8 cellular contexts compared by ENCODE assay signal in the genomic region with DNA sequence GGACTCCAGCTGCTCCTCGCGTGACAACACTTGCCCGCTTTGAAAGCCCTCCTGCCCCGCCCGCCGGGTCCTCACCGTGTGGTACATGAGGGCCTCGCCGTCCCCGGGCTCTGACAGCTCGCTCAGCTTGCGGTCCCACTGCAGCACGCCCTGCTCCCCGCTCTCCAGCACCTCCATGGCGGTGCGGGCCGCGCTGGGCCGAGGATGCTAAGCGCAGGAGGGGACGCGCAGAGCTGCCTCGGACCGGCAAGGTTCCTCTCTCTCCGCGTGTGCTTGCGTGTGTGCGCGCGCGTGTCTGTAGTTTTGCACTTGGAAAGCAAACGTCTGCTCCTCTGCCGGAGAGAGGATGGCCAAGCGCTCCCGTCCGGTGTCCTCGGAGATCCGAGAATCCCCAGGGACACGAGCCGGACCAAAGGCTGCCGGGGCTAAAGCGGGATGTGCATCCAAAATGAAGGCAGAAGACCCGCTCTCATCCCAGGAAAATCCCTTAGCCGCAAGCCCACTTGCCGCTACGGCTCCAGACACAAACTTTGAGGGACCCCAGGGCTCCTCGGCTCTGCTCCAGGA. TPM values are rescaled to one million over a fixed set of nuclear protein-coding genes. Genes with fewer than 3 reads are reported as not detected.
DNase-seq lines count a peak whose midpoint lies in the region; ATAC-seq and FAIRE-seq lines count a peak whose summit lies in the region.

A gene with protein sequence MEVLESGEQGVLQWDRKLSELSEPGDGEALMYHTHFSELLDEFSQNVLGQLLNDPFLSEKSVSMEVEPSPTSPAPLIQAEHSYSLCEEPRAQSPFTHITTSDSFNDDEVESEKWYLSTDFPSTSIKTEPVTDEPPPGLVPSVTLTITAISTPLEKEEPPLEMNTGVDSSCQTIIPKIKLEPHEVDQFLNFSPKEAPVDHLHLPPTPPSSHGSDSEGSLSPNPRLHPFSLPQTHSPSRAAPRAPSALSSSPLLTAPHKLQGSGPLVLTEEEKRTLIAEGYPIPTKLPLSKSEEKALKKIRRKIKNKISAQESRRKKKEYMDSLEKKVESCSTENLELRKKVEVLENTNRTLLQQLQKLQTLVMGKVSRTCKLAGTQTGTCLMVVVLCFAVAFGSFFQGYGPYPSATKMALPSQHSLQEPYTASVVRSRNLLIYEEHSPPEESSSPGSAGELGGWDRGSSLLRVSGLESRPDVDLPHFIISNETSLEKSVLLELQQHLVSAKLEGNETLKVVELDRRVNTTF (minus strand): TSS at position 558 of the 567 bp plus-strand sequence. CDS start 381 bp downstream, at position 177.

- peak within 1 kb of the TSS; percentile 95 for H3K4me3 Mint-ChIP-seq in activated naive CD4-positive, alpha-beta T cell treated with anti-CD3 and anti-CD28 coated beads, Interleukin-2, amount 50 U/mL, for 24 hours

- ATAC-seq in GM19324 (IDR thresholded peaks at IDR 0.05; ENCODE audit: low FRiP score, unreplicated experiment) (peak; percentile 22), HG03457 (IDR thresholded peaks at IDR 0.05; ENCODE audit: unreplicated experiment) (peak; percentile 23)

- peak within 1 kb of the TSS; percentile 83 for H3K27ac Mint-ChIP-seq in activated naive CD4-positive, alpha-beta T cell treated with anti-CD3 and anti-CD28 coated beads, Interleukin-2, amount 50 U/mL, for 24 hours

- no peaks in the 10 kb centered on the region for H3K9me3 Mint-ChIP-seq in activated naive CD4-positive, alpha-beta T cell treated with anti-CD3 and anti-CD28 coated beads, Interleukin-2, amount 50 U/mL, for 24 hours

- no peak for FAIRE-seq in urothelium cell line (lab: Jason Lieb, UNC)

- in situ Hi-C loops in SK-MEL-5 (cut with HindIII; ENCODE audit: low pct_unique_long_range_greater_than_20kb, low sequenced_read_pairs) = no loop called here

- DNase-seq in AML-193 (lab: John Stamatoyannopoulos, UW) (peak; percentile 27 to 36), SK-MEL-5 (ENCODE audit: low read depth, low spot score) (peak; percentile 55), cardiac septum (ENCODE audit: low spot score) (peak; percentile 82), posterior vena cava (ENCODE audit: low spot score) (no peak), urothelium cell line (ENCODE audit: low spot score) (peak; percentile 30)

- intact Hi-C loops in cardiac septum (cut with DNase I) = no loop called here
- intact Hi-C loops in posterior vena cava (cut with DNase I) = loop anchor here in 1 of 2 donors (5.0 kb wide), 1 partner anchor 876 kb away; no protein-coding TSS in a partner anchor

- no peaks in the 10 kb centered on the region for H3K36me3 Mint-ChIP-seq in activated naive CD4-positive, alpha-beta T cell treated with anti-CD3 and anti-CD28 coated beads, Interleukin-2, amount 50 U/mL, for 24 hours

- peaks cover 52% of the 10 kb centered on the region for H3K4me1 Mint-ChIP-seq in activated naive CD4-positive, alpha-beta T cell treated with anti-CD3 and anti-CD28 coated beads, Interleukin-2, amount 50 U/mL, for 24 hours

- no peaks in the 10 kb centered on the region for H3K27me3 Mint-ChIP-seq in activated naive CD4-positive, alpha-beta T cell treated with anti-CD3 and anti-CD28 coated beads, Interleukin-2, amount 50 U/mL, for 24 hours

RNA-seq across cellular contexts. Expression of the gene that starts here (rescaled TPM):
- total RNA-seq in SK-MEL-5 (2014; rRNA removed; shearing (Covaris generic)) = 12.0 and 14.8 TPM in 2 replicates
- 32.0 and 38.6 TPM in 2 replicates for polyA plus RNA-seq in SK-MEL-5 (2015; cell fraction: cytosol; rRNA removed)
- 5.7 and 7.8 TPM in 2 replicates for polyA plus RNA-seq in SK-MEL-5 (2015; cell fraction: nucleus; rRNA removed)
- 30.1 TPM for total RNA-seq in cardiac septum
- total RNA-seq in posterior vena cava = 100 to 1,000 TPM; 106 to 129 TPM
